In the genomic region with DNA sequence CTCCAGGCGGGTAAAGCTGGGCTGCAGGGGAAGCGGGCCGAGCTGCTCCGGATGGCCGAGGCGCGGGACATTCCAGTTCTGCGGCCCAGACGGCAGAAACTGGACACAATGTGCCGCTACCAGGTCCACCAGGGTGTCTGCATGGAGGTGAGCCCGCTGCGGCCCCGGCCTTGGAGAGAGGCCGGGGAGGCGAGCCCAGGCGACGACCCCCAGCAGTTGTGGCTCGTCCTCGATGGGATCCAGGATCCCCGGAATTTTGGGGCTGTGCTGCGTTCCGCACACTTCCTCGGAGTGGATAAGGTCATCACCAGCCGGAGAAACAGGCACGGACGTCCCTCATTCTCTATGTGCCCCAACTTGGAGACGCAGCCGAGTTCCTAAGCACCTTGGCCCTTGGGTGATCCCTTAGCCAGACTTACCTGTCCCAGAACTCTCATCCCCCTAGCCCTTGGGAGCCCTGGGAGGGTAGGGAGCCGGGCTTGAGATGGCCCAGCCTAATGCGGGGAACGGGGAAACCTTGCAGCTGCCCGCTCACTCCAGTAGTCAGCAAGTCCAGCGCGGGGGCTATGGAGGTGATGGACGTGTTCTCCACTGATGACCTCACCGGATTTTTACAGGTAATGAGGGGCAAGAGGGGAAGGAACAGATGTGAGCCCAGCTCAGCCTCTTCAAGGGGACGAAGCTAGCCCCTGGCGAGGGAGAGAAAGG, we compare ENCODE assay signal across 1 cellular context.
A peak's percentile ranks its signal among the peaks of the same experiment; 100 is the strongest.
TF ChIP-seq lines count a peak whose summit lies in the region.

No MANE protein-coding gene starts in this region.

TF ChIP-seq in HEK293, 187 proteins besides CTCF, POLR2A, EP300 and RAD21 (continued from another document):
- TF ChIP-seq, protein P1, sequence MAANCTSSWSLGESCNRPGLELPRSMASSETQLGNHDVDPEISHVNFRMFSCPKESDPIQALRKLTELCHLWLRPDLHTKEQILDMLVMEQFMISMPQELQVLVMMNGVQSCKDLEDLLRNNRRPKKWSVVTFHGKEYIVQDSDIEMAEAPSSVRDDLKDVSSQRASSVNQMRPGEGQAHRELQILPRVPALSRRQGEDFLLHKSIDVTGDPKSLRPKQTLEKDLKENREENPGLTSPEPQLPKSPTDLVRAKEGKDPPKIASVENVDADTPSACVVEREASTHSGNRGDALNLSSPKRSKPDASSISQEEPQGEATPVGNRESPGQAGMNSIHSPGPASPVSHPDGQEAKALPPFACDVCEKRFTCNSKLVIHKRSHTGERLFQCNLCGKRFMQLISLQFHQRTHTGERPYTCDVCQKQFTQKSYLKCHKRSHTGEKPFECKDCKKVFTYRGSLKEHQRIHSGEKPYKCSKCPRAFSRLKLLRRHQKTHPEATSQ (tag by site-specific recombination; IDR thresholded peaks at IDR 0.05): 0 out of 2 replicates have a peak, but pooled peaks have one; percentile 5
- TF ChIP-seq, protein P2, sequence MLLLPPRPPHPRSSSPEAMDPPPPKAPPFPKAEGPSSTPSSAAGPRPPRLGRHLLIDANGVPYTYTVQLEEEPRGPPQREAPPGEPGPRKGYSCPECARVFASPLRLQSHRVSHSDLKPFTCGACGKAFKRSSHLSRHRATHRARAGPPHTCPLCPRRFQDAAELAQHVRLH (tag by site-specific recombination; IDR thresholded peaks at IDR 0.05): no peak
- TF ChIP-seq ZNF843 (tag by site-specific recombination; IDR thresholded peaks at IDR 0.05) (no peak), ZNF544 (tag by site-specific recombination; IDR thresholded peaks at IDR 0.05) (no peak), PRDM1 (tag by site-specific recombination; IDR thresholded peaks at IDR 0.05) (no peak)
- TF ChIP-seq, protein P3, sequence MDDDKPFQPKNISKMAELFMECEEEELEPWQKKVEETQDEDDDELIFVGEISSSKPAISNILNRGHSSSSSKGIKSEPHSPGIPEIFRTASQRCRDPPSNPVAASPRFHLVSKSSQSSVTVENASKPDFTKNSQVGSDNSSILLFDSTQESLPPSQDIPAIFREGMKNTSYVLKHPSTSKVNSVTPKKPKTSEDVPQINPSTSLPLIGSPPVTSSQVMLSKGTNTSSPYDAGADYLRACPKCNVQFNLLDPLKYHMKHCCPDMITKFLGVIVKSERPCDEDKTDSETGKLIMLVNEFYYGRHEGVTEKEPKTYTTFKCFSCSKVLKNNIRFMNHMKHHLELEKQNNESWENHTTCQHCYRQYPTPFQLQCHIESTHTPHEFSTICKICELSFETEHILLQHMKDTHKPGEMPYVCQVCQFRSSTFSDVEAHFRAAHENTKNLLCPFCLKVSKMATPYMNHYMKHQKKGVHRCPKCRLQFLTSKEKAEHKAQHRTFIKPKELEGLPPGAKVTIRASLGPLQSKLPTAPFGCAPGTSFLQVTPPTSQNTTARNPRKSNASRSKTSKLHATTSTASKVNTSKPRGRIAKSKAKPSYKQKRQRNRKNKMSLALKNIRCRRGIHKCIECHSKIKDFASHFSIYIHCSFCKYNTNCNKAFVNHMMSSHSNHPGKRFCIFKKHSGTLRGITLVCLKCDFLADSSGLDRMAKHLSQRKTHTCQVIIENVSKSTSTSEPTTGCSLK (tag by site-specific recombination; IDR thresholded peaks at IDR 0.05): no peak
